In the genomic region with DNA sequence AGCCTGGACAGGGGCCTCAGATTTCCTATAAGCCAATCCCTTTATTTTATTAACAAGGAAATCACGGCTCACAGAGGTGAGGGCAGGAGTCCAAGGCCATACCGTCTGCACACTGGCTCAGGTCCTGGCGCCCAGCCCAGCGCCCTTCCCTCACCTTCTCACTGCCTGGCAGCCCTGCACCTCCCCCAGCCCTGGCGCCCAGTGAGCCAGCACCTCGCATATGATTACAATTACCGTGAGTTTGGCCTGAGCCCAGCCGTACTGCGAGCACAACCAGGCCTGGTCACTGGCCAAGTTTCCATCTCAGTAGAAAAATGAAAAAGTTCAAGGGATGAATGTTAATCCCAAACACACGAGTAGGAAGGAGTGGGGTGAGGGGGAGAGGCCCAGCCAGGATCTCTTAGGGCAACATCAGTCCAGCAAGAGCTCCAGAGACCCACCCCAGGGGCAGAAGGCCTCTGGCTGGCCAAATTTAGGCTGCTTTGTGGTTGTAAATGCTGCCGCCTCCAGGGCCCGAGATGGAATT, we compare ENCODE assay signal across 9 cellular contexts.
DNase-seq lines count a peak whose midpoint lies in the region; ATAC-seq, FAIRE-seq and TF ChIP-seq lines count a peak whose summit lies in the region.
"Had no signal": no experiment of that assay in that cellular context is flagged by ENCODE, and none has a peak within 500 bp of the region (broad histone marks: within the 10 kb centered on the region; RNA-seq: fewer than 3 reads in every experiment).

No MANE protein-coding gene starts in this region.

- no peaks in the 10 kb centered on the region for H3K36me3 Mint-ChIP-seq in activated CD4-positive, alpha-beta T cell treated with anti-CD3 and anti-CD28 coated beads for 36 hours (ENCODE audit: low read depth)
- H3K36me3 Mint-ChIP-seq: memory B cell had no signal

- no peak for TF ChIP-seq POLR2A in HCT116 (IDR thresholded peaks at IDR 0.05; ENCODE audit: borderline replicate concordance, extremely low read depth, insufficient read depth, insufficient read length)

- H3K9me3 ChIP-seq in HCT116 (ENCODE audit: control insufficient read depth in 1 of 2, insufficient read depth in 1 of 2, low read depth in 1 of 2, low read length in 2 of 2) (no peaks in the 10 kb centered on the region), small intestine (ENCODE audit: control insufficient read depth, low read depth) (no peaks in the 10 kb centered on the region)

- peak overlapping the region; percentile 72 for H3K4me2 ChIP-seq in HCT116 (ENCODE audit: low read length)

- POLR2A ChIA-PET in HCT116 (lab: Charles Lee) = interaction anchor here (0.8 kb wide), 1 partner anchor 8 kb away, joined by 3 read pairs; no protein-coding TSS in a partner anchor
- POLR2A ChIA-PET in activated CD4-positive, alpha-beta T cell treated with anti-CD3 and anti-CD28 coated beads for 36 hours (lab: Charles Lee) = no interaction called here

- RAD21 ChIA-PET in HCT116 (lab: Charles Lee; ENCODE audit: low non-redundant PET in 1 of 2, low total read pairs in 2 of 2, uncharacterized antibody in 2 of 2, unreplicated experiment in 2 of 2) = no interaction called here

- H3K36me3 ChIP-seq in HCT116 (ENCODE audit: control insufficient read depth in 1 of 2, insufficient read depth in 2 of 2, low read length in 2 of 2) (no peaks in the 10 kb centered on the region), small intestine (ENCODE audit: control insufficient read depth in 2 of 2, insufficient read depth in 2 of 2, low read length in 2 of 2) (no peaks in the 10 kb centered on the region)

- ATAC-seq in HCT116 = peak; percentile 72
- peak; percentile 85 for ATAC-seq in left ventricle myocardium superior
- no peak for ATAC-seq in GM19351 (IDR thresholded peaks at IDR 0.05; ENCODE audit: unreplicated experiment)
- no peak for ATAC-seq in activated CD4-positive, alpha-beta T cell treated with anti-CD3 and anti-CD28 coated beads for 36 hours

- no peak for FAIRE-seq in small intestine (lab: Jason Lieb, UNC)

- H3K9me2 ChIP-seq in HCT116 (ENCODE audit: insufficient read depth) = no peaks in the 10 kb centered on the region

- H3K27me3 ChIP-seq in HCT116 (ENCODE audit: insufficient read depth, low read length) = no peaks in the 10 kb centered on the region; the same call in 1 of the 2 replicates
- no peaks in the 10 kb centered on the region for H3K27me3 ChIP-seq in small intestine (ENCODE audit: control insufficient read depth in 2 of 2, insufficient read depth in 2 of 2, low read length in 2 of 2)

- no peaks in the 10 kb centered on the region for H3K79me2 ChIP-seq in HCT116 (ENCODE audit: insufficient read depth, low read length)

- H3K4me3 Mint-ChIP-seq in activated CD4-positive, alpha-beta T cell treated with anti-CD3 and anti-CD28 coated beads for 36 hours = no peak overlapping the region
- H3K4me3 Mint-ChIP-seq: memory B cell had no signal

- H3K4me3 ChIP-seq in HCT116 (replicated peaks in 1 of 2; ENCODE audit: low read depth in 1 of 2, low read length in 2 of 2) = peak overlapping the region in 1 of 2 experiments; percentile 22; a peak in 1 of 4 replicates
- H3K4me3 ChIP-seq in small intestine (ENCODE audit: low read depth in 1 of 2, low read length in 2 of 2) = no peak overlapping the region

- no peak for TF ChIP-seq CTCF in HCT116 (IDR thresholded peaks at IDR 0.05 in 2 of 3, conservative IDR thresholded peaks at IDR 0.05 in 1 of 3; ENCODE audit: borderline replicate concordance in 1 of 3, insufficient read depth in 1 of 3, low read depth in 2 of 3, low read length in 2 of 3)

- H3K4me1 ChIP-seq in HCT116 (ENCODE audit: control insufficient read depth in 1 of 2, insufficient read depth in 2 of 2, low read length in 2 of 2) (peaks cover 48 to 68% of the 10 kb centered on the region in 2 experiments), small intestine (ENCODE audit: control insufficient read depth in 2 of 2, insufficient read depth in 1 of 2, low read depth in 1 of 2, low read length in 1 of 2) (peaks cover 10 to 37% of the 10 kb centered on the region in 2 donors)

- no peaks in the 10 kb centered on the region for H3K27me3 Mint-ChIP-seq in activated CD4-positive, alpha-beta T cell treated with anti-CD3 and anti-CD28 coated beads for 36 hours

- peak overlapping the region; percentile 87 for H2AFZ ChIP-seq in HCT116 (ENCODE audit: low read depth, low read length, poor library complexity, severe bottlenecking)

- peak overlapping the region; percentile 38 for H3K9ac ChIP-seq in HCT116 (ENCODE audit: low read length)

- BruUV-seq in HCT116 (replicated peaks; lab: Mats Ljungman, UMichigan) = no TSS peak

- no peaks in the 10 kb centered on the region for H3K4me1 Mint-ChIP-seq in activated CD4-positive, alpha-beta T cell treated with anti-CD3 and anti-CD28 coated beads for 36 hours

- WGBS in adipose tissue, 3 donors = 22 to 45% (median 26%) methylated on average over 12 of the region's 12 CpGs
- 17 to 31% (median 28%) methylated on average over 12 of the region's 12 CpGs for WGBS in small intestine, 3 donors

- CTCF ChIA-PET in HCT116 (lab: Charles Lee) = no interaction called here
- CTCF ChIA-PET in activated CD4-positive, alpha-beta T cell treated with anti-CD3 and anti-CD28 coated beads for 36 hours (lab: Charles Lee) = interaction anchor here (0.6 kb wide), 1 partner anchor 11 kb away, joined by 3 read pairs; no protein-coding TSS in a partner anchor

- H3K27ac Mint-ChIP-seq in activated CD4-positive, alpha-beta T cell treated with anti-CD3 and anti-CD28 coated beads for 36 hours = no peak overlapping the region
- H3K27ac Mint-ChIP-seq: memory B cell had no signal

- intact Hi-C loops in HCT116 (cut with micrococcal nuclease) (no loop called here), left ventricle myocardium superior (cut with micrococcal nuclease) (no loop called here)
- intact Hi-C loops in activated CD4-positive, alpha-beta T cell treated with anti-CD3 and anti-CD28 coated beads for 36 hours (cut with DNase I, micrococcal nuclease) = no loop called here

- no peaks in the 10 kb centered on the region for H4K20me1 ChIP-seq in HCT116 (ENCODE audit: insufficient read depth)

- H3K27ac ChIP-seq in HCT116 (ENCODE audit: low read depth, low read length) (peak overlapping the region; percentile 66), adipose tissue (ENCODE audit: low read depth, low read length) (peak overlapping the region; percentile 60), small intestine (ENCODE audit: low read depth in 1 of 2, low read length in 1 of 2) (peak overlapping the region; percentile 86 to 96)

- DNase-seq in HCT116 (ENCODE audit: low read depth, low spot score) (no peak), left ventricle myocardium superior (peak; percentile 96), small intestine (peak; percentile 98), HuH-7 (ENCODE audit: low spot score) (no peak)
- no peak for DNase-seq in activated CD4-positive, alpha-beta T cell treated with anti-CD3 and anti-CD28 coated beads, Interleukin-2, amount 50 U/mL, for 4 hours
- no peak for DNase-seq in activated CD4-positive, alpha-beta T cell treated with anti-CD3 and anti-CD28 coated beads for 36 hours

- TF ChIP-seq RAD21 in HCT116 (IDR thresholded peaks at IDR 0.05; ENCODE audit: low read depth) = no peak

- no peaks in the 10 kb centered on the region for H3K9me3 Mint-ChIP-seq in activated CD4-positive, alpha-beta T cell treated with anti-CD3 and anti-CD28 coated beads for 36 hours (ENCODE audit: low read depth)
- H3K9me3 Mint-ChIP-seq: memory B cell had no signal

TF ChIP-seq in HCT116, 20 proteins besides CTCF, POLR2A, EP300 and RAD21 (continues in another document):
- TF ChIP-seq, protein P1, sequence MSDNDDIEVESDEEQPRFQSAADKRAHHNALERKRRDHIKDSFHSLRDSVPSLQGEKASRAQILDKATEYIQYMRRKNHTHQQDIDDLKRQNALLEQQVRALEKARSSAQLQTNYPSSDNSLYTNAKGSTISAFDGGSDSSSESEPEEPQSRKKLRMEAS (IDR thresholded peaks at IDR 0.05) = no peak; the same call in 1 of the 2 replicates
- no peak for TF ChIP-seq YY1 (IDR thresholded peaks at IDR 0.05; ENCODE audit: extremely low read depth, insufficient replicate concordance, low read depth, low read length)
- no peak for TF ChIP-seq SIN3A (IDR thresholded peaks at IDR 0.05; ENCODE audit: low read depth)
- no peak for TF ChIP-seq ZNF274 (IDR thresholded peaks at IDR 0.05; ENCODE audit: low read depth, low read length)
- TF ChIP-seq ZFX (IDR thresholded peaks at IDR 0.05) = peak; percentile 55
- TF ChIP-seq, protein P2, sequence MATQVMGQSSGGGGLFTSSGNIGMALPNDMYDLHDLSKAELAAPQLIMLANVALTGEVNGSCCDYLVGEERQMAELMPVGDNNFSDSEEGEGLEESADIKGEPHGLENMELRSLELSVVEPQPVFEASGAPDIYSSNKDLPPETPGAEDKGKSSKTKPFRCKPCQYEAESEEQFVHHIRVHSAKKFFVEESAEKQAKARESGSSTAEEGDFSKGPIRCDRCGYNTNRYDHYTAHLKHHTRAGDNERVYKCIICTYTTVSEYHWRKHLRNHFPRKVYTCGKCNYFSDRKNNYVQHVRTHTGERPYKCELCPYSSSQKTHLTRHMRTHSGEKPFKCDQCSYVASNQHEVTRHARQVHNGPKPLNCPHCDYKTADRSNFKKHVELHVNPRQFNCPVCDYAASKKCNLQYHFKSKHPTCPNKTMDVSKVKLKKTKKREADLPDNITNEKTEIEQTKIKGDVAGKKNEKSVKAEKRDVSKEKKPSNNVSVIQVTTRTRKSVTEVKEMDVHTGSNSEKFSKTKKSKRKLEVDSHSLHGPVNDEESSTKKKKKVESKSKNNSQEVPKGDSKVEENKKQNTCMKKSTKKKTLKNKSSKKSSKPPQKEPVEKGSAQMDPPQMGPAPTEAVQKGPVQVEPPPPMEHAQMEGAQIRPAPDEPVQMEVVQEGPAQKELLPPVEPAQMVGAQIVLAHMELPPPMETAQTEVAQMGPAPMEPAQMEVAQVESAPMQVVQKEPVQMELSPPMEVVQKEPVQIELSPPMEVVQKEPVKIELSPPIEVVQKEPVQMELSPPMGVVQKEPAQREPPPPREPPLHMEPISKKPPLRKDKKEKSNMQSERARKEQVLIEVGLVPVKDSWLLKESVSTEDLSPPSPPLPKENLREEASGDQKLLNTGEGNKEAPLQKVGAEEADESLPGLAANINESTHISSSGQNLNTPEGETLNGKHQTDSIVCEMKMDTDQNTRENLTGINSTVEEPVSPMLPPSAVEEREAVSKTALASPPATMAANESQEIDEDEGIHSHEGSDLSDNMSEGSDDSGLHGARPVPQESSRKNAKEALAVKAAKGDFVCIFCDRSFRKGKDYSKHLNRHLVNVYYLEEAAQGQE (IDR thresholded peaks at IDR 0.05; ENCODE audit: low read depth) = no peak
- no peak for TF ChIP-seq EZH2phosphoT487 (IDR thresholded peaks at IDR 0.05; ENCODE audit: borderline replicate concordance)
- TF ChIP-seq, protein P3, sequence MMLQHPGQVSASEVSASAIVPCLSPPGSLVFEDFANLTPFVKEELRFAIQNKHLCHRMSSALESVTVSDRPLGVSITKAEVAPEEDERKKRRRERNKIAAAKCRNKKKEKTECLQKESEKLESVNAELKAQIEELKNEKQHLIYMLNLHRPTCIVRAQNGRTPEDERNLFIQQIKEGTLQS (IDR thresholded peaks at IDR 0.05) = no peak
- no peak for TF ChIP-seq EZH2 (IDR thresholded peaks at IDR 0.05)

Comparison
In these comparisons a context has a peak if more than half of its experiments do, and no peak if none do; other contexts are left out.
1. ATAC-seq: peak in HCT116 (single experiment) and left ventricle myocardium superior (single experiment); none in GM19351 (single experiment) and activated CD4-positive, alpha-beta T cell treated with anti-CD3 and anti-CD28 coated beads for 36 hours (single experiment).
2. DNase-seq: peak in left ventricle myocardium superior (single experiment) and small intestine (single experiment); none in HCT116 (single experiment), activated CD4-positive, alpha-beta T cell treated with anti-CD3 and anti-CD28 coated beads, Interleukin-2, amount 50 U/mL, for 4 hours (0 of 2), activated CD4-positive, alpha-beta T cell treated with anti-CD3 and anti-CD28 coated beads for 36 hours (single experiment) and HuH-7 (single experiment).
3. Peak in every context shown above with its lines, with median percentiles within 50 percentile points of each other: H3K27ac ChIP-seq.